ENCODE assay signal across 24 cellular contexts in the genomic region with DNA sequence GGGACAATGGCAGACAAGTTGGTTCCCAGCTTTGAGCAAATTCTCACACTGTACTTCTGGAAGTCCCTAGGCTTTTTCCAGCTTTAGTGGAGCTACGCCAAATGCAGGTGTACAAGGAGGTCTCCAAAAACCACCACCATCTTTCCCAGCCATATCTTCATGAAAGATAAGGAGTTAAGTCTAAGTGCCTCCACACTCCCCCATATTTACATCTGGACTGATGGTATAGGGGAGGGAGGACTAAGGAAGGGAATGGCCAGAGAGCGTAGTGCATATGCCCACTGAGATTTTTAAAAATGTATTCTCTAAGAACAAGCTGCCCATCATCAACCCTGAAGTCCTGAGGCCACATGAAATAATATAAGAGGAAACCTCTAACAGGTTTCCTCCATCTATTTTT.
DNase-seq lines count a peak whose midpoint lies in the region; ATAC-seq, FAIRE-seq and TF ChIP-seq lines count a peak whose summit lies in the region.
"Had no signal": no experiment of that assay in that cellular context is flagged by ENCODE, and none has a peak within 500 bp of the region (broad histone marks: within the 10 kb centered on the region; RNA-seq: fewer than 3 reads in every experiment).

No MANE protein-coding gene starts in this region.

- H3K9me3 ChIP-seq in HepG2 (ENCODE audit: low read length) (no peaks in the 10 kb centered on the region), right lobe of liver (no peaks in the 10 kb centered on the region), muscle layer of duodenum (ENCODE audit: control insufficient read depth in 1 of 2, low read length in 2 of 2) (no peaks in the 10 kb centered on the region), subcutaneous abdominal adipose tissue (ENCODE audit: control insufficient read depth in 5 of 5, low read length in 5 of 5) (no peaks in the 10 kb centered on the region), HAP-1 (no peaks in the 10 kb centered on the region)
- H3K9me3 ChIP-seq: A549, pancreas, SK-N-SH had no signal

- TF ChIP-seq RAD21 in HepG2 (CRISPR knock-in tag; IDR thresholded peaks at IDR 0.05) = no peak

- H3K9ac ChIP-seq in HepG2 (ENCODE audit: insufficient read depth, low read depth, low read length) = no peak overlapping the region
- no peak overlapping the region for H3K9ac ChIP-seq in subcutaneous abdominal adipose tissue (ENCODE audit: low read length in 5 of 5)
- H3K9ac ChIP-seq: SK-N-SH had no signal

- no peaks in the 10 kb centered on the region for H3K79me2 ChIP-seq in HepG2 (ENCODE audit: insufficient read depth, low read length)

- H3K36me3 ChIP-seq in HepG2 (replicated peaks in 1 of 2; ENCODE audit: control insufficient read depth in 1 of 2, insufficient read depth in 2 of 2, low read length in 2 of 2) (peaks cover 22 to 86% of the 10 kb centered on the region in 2 experiments), right lobe of liver (peaks cover 0 to 12% (median 2%) of the 10 kb centered on the region in 4 donors), muscle layer of duodenum (ENCODE audit: control insufficient read depth in 1 of 2, insufficient read depth in 2 of 2, low read length in 2 of 2) (peaks cover 15 to 31% of the 10 kb centered on the region in 2 donors), subcutaneous abdominal adipose tissue (ENCODE audit: control insufficient read depth in 5 of 5, insufficient read depth in 5 of 5, low read length in 5 of 5) (peaks cover 27 to 63% (median 48%) of the 10 kb centered on the region in 5 donors), HAP-1 (replicated peaks) (no peaks in the 10 kb centered on the region)
- H3K36me3 ChIP-seq: pancreas had no signal

- TF ChIP-seq CTCF in HepG2 (CRISPR knock-in tag; IDR thresholded peaks at IDR 0.05) (no peak), right lobe of liver (IDR thresholded peaks at IDR 0.05) (no peak)

- H3K27ac ChIP-seq in HepG2 (ENCODE audit: extremely low read length, insufficient read depth, low read length) (no peak overlapping the region), right lobe of liver (no peak overlapping the region), muscle layer of duodenum (ENCODE audit: low read length) (peak overlapping the region; percentile 83), subcutaneous abdominal adipose tissue (ENCODE audit: low read depth, low read length) (peak overlapping the region; percentile 74)
- H3K27ac ChIP-seq: A549, pancreas had no signal

- BruUV-seq in HepG2 (replicated peaks; lab: Mats Ljungman, UMichigan) = no TSS peak

- no peaks in the 10 kb centered on the region for H3K27me3 ChIP-seq in HepG2 (ENCODE audit: control insufficient read depth in 1 of 2, insufficient read depth in 2 of 2, low read length in 2 of 2)
- no peaks in the 10 kb centered on the region for H3K27me3 ChIP-seq in right lobe of liver
- H3K27me3 ChIP-seq in muscle layer of duodenum (ENCODE audit: low read depth, low read length) = no peaks in the 10 kb centered on the region
- H3K27me3 ChIP-seq in subcutaneous abdominal adipose tissue (ENCODE audit: control insufficient read depth in 5 of 5, insufficient read depth in 4 of 5, low read length in 5 of 5) = no peaks in the 10 kb centered on the region
- H3K27me3 ChIP-seq in HAP-1 (ENCODE audit: low read depth) = no peaks in the 10 kb centered on the region
- H3K27me3 ChIP-seq: pancreas had no signal

- H4K20me1 ChIP-seq in HepG2 (ENCODE audit: insufficient read depth, low read length) = no peaks in the 10 kb centered on the region

- DNase-seq in HepG2 (ENCODE audit: low spot score) = no peak
- DNase-seq in right lobe of liver = no peak
- no peak for DNase-seq in activated T-cell treated with anti-CD3 and anti-CD28 coated beads, Interleukin-2, amount 50 U/mL, for 1 hour
- no peak for DNase-seq in cerebellum (ENCODE audit: low spot score)
- DNase-seq in NAMALWA (ENCODE audit: low spot score) = no peak
- no peak for DNase-seq in HAP-1 (ENCODE audit: low spot score in 2 of 2)
- DNase-seq: activated CD8-positive, alpha-beta T cell treated with anti-CD3 and anti-CD28 coated beads for 36 hours; activated effector memory CD4-positive, alpha-beta T cell treated with Interleukin-2 at 50 U/mL for 16 hours; activated naive CD8-positive, alpha-beta T cell treated with anti-CD3 and anti-CD28 coated beads for 36 hours; GOT3; Kasumi-1; NCI-H1048; NCI-H1694; NCI-H2171; NCI-H510A; pancreas; SK-N-SH; stimulated activated naive CD8-positive, alpha-beta T cell treated with anti-CD3 and anti-CD28 coated beads, Interleukin-15, amount 100 ng/mL, for 72 hours had no signal

- no peak for ATAC-seq in HepG2
- ATAC-seq in right lobe of liver = no peak
- ATAC-seq: A549; activated CD8-positive, alpha-beta T cell treated with anti-CD3 and anti-CD28 coated beads for 36 hours; pancreas; stimulated activated naive CD8-positive, alpha-beta T cell treated with anti-CD3 and anti-CD28 coated beads, Interleukin-15, amount 100 ng/mL, for 72 hours had no signal

- in situ Hi-C loops in HepG2 (cut with HindIII; ENCODE audit: extremely low pct_ligation_motif_present, low pct_unique_long_range_greater_than_20kb) (no loop called here), HAP-1 (cut with MboI; ENCODE audit: low sequenced_read_pairs) (no loop called here)

- TF ChIP-seq EP300 in HepG2 (IDR thresholded peaks at IDR 0.05; ENCODE audit: low read depth in 2 of 2, low read length in 2 of 2) (no peak), HepG2 (CRISPR knock-in tag; IDR thresholded peaks at IDR 0.05; ENCODE audit: borderline replicate concordance) (no peak)

- POLR2A ChIA-PET in HepG2 (lab: Yijun Ruan, JAX) = no interaction called here

- FAIRE-seq in HepG2 (lab: Jason Lieb, UNC) = no peak
- FAIRE-seq: A549, GM12892, keratinocyte, pancreas, urothelium cell line had no signal

- intact Hi-C loops in HepG2 (cut with micrococcal nuclease; ENCODE audit: unreplicated experiment) (no loop called here), right lobe of liver (cut with DNase I) (no loop called here)

- 74% methylated on average over 2 of the region's 2 CpGs for WGBS in HepG2 (ENCODE audit: low lambda C conversion rate)
- WGBS in right lobe of liver (ENCODE audit: insufficient coverage, low coverage, low lambda C conversion rate, missing lambda C conversion rate) = 88% methylated on average over 2 of the region's 2 CpGs

- H3K4me1 ChIP-seq in HepG2 (ENCODE audit: insufficient read depth, low read length) (peaks cover 32% of the 10 kb centered on the region), right lobe of liver (peaks cover 0 to 15% (median 0%) of the 10 kb centered on the region in 4 donors), muscle layer of duodenum (ENCODE audit: control insufficient read depth in 1 of 2, insufficient read depth in 2 of 2, low read length in 2 of 2) (peaks cover 0 to 12% of the 10 kb centered on the region in 2 donors), subcutaneous abdominal adipose tissue (ENCODE audit: control insufficient read depth in 5 of 5, insufficient read depth in 5 of 5, low read length in 5 of 5) (peaks cover 5 to 44% (median 22%) of the 10 kb centered on the region in 5 donors), HAP-1 (peaks cover 8% of the 10 kb centered on the region)
- H3K4me1 ChIP-seq: A549 had no signal

- no peak overlapping the region for H3K4me2 ChIP-seq in HepG2 (ENCODE audit: low read depth, low read length)
- H3K4me2 ChIP-seq: A549, SK-N-SH had no signal

- CTCF ChIA-PET in HepG2 (lab: Yijun Ruan, JAX; ENCODE audit: low intra/inter-chr PET ratio, low total read pairs) = no interaction called here

- H2AFZ ChIP-seq in HepG2 (ENCODE audit: low read length) = no peak overlapping the region

- H3K4me3 ChIP-seq in HepG2 (replicated peaks in 1 of 3; ENCODE audit: insufficient read depth in 1 of 3, low read depth in 2 of 3, low read length in 3 of 3) = no peak overlapping the region
- H3K4me3 ChIP-seq in right lobe of liver = no peak overlapping the region
- H3K4me3 ChIP-seq in muscle layer of duodenum (ENCODE audit: low read depth in 1 of 2, low read length in 2 of 2) = no peak overlapping the region
- H3K4me3 ChIP-seq in subcutaneous abdominal adipose tissue (ENCODE audit: low read depth in 1 of 5, low read length in 5 of 5) = no peak overlapping the region
- H3K4me3 ChIP-seq in HAP-1 = no peak overlapping the region
- H3K4me3 ChIP-seq: A549, pancreas had no signal

- no peak for TF ChIP-seq POLR2A in HepG2 (IDR thresholded peaks at IDR 0.05; ENCODE audit: insufficient read depth in 1 of 2, low read depth in 2 of 2, low read length in 2 of 2)
- TF ChIP-seq POLR2A in right lobe of liver (IDR thresholded peaks at IDR 0.05) = no peak

Comparison
In these comparisons a context has a peak if more than half of its experiments do, and no peak if none do; other contexts are left out.
1. H3K27ac ChIP-seq: peak in muscle layer of duodenum (single experiment) and subcutaneous abdominal adipose tissue (single experiment); none in HepG2 (single experiment) and right lobe of liver (0 of 3).